In the genomic region with DNA sequence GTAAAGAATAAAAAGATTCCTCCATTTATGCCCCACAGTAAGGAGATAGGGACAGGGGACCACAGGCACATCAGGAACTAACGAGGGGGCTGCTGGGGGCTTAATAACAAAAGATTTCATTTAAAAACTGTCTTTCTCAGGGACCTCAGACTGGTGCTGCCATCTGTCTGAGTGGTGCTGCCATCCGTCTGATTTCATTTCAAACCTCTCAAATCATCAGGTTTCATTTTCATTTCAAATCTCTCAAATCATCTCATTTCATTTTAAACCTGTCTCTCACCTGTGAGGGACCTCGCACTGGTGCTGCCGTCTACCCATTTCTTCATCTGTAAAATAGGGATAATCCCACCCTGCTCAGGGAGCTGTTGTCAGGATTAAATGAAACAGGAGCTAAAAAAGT, we compare ENCODE assay signal across 2 cellular contexts.
TF ChIP-seq lines count a peak whose summit lies in the region.

No MANE protein-coding gene starts in this region.

TF ChIP-seq in GM23338, 12 proteins besides CTCF, POLR2A, EP300 and RAD21:
- TF ChIP-seq ZNF331 (CRISPR knock-in tag; IDR thresholded peaks at IDR 0.05; ENCODE audit: low read depth) (no peak), EZH2phosphoT487 (IDR thresholded peaks at IDR 0.05; ENCODE audit: unreplicated experiment) (no peak), ETS1 (IDR thresholded peaks at IDR 0.05) (no peak), ZNF114 (CRISPR knock-in tag; IDR thresholded peaks at IDR 0.05) (no peak), JUNB (IDR thresholded peaks at IDR 0.05; ENCODE audit: unreplicated experiment) (no peak), POLR2AphosphoS5 (IDR thresholded peaks at IDR 0.05; ENCODE audit: low read depth) (no peak), EZH2 (IDR thresholded peaks at IDR 0.05; ENCODE audit: low read depth, unreplicated experiment) (no peak), NANOG (IDR thresholded peaks at IDR 0.05; ENCODE audit: borderline replicate concordance) (no peak), REST (IDR thresholded peaks at IDR 0.05; ENCODE audit: unreplicated experiment) (no peak)
TF ChIP-seq in GM23338: peak in this region for 0.

TF ChIP-seq in GM12878, 131 proteins besides CTCF, POLR2A, EP300 and RAD21:
- TF ChIP-seq HDAC2 (IDR thresholded peaks at IDR 0.05), result no peak
- TF ChIP-seq IKZF1 (conservative IDR thresholded peaks at IDR 0.05), result no peak
- no peak for TF ChIP-seq ETV6 (conservative IDR thresholded peaks at IDR 0.05 in 1 of 2, IDR thresholded peaks at IDR 0.05 in 1 of 2; ENCODE audit: borderline replicate concordance in 1 of 2, low read depth in 1 of 2)
- TF ChIP-seq, protein P1, sequence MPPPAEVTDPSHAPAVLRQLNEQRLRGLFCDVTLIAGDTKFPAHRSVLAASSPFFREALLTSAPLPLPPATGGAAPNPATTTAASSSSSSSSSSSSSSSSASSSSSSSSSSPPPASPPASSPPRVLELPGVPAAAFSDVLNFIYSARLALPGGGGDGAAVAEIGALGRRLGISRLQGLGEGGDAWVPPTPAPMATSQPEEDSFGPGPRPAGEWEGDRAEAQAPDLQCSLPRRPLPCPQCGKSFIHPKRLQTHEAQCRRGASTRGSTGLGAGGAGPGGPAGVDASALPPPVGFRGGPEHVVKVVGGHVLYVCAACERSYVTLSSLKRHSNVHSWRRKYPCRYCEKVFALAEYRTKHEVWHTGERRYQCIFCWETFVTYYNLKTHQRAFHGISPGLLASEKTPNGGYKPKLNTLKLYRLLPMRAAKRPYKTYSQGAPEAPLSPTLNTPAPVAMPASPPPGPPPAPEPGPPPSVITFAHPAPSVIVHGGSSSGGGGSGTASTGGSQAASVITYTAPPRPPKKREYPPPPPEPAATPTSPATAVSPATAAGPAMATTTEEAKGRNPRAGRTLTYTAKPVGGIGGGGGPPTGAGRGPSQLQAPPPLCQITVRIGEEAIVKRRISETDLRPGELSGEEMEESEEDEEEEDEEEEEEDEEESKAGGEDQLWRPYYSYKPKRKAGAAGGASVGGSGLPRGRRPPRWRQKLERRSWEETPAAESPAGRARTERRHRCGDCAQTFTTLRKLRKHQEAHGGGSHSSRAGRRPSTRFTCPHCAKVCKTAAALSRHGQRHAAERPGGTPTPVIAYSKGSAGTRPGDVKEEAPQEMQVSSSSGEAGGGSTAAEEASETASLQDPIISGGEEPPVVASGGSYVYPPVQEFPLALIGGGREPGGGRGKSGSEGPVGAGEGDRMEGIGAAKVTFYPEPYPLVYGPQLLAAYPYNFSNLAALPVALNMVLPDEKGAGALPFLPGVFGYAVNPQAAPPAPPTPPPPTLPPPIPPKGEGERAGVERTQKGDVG (CRISPR knock-in tag; IDR thresholded peaks at IDR 0.05), result no peak
- TF ChIP-seq CHD4 (IDR thresholded peaks at IDR 0.05), result no peak
- no peak for TF ChIP-seq ZNF592 (IDR thresholded peaks at IDR 0.05)
- no peak for TF ChIP-seq SKIL (IDR thresholded peaks at IDR 0.05; ENCODE audit: low read depth, poor library complexity, severe bottlenecking)
- no peak for TF ChIP-seq HDGF (IDR thresholded peaks at IDR 0.05)
- TF ChIP-seq, protein P2, sequence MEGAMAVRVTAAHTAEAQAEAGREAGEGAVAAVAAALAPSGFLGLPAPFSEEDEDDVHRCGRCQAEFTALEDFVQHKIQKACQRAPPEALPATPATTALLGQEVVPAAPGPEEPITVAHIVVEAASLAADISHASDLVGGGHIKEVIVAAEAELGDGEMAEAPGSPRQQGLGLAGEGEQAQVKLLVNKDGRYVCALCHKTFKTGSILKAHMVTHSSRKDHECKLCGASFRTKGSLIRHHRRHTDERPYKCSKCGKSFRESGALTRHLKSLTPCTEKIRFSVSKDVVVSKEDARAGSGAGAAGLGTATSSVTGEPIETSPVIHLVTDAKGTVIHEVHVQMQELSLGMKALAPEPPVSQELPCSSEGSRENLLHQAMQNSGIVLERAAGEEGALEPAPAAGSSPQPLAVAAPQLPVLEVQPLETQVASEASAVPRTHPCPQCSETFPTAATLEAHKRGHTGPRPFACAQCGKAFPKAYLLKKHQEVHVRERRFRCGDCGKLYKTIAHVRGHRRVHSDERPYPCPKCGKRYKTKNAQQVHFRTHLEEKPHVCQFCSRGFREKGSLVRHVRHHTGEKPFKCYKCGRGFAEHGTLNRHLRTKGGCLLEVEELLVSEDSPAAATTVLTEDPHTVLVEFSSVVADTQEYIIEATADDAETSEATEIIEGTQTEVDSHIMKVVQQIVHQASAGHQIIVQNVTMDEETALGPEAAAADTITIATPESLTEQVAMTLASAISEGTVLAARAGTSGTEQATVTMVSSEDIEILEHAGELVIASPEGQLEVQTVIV (IDR thresholded peaks at IDR 0.05; ENCODE audit: borderline replicate concordance, partially characterized antibody), result no peak
- TF ChIP-seq ZZZ3 (IDR thresholded peaks at IDR 0.05; ENCODE audit: control insufficient read depth, insufficient read length, low read depth), result no peak
- no peak for TF ChIP-seq EGR1 (IDR thresholded peaks at IDR 0.05; ENCODE audit: borderline replicate concordance in 1 of 2, low read depth in 2 of 2, low read length in 2 of 2)
- TF ChIP-seq GABPA (IDR thresholded peaks at IDR 0.05; ENCODE audit: low read depth), result no peak
- TF ChIP-seq POLR2AphosphoS2 (IDR thresholded peaks at IDR 0.05; ENCODE audit: low read depth, low read length), result no peak
- TF ChIP-seq SMAD1 (IDR thresholded peaks at IDR 0.05; ENCODE audit: low read depth, partially characterized antibody), result no peak
- TF ChIP-seq SMAD5 (IDR thresholded peaks at IDR 0.05; ENCODE audit: low read depth), result no peak
- TF ChIP-seq KLF5 (IDR thresholded peaks at IDR 0.05; ENCODE audit: partially characterized antibody), result no peak
